ENCODE assay signal across 10 cellular contexts in genomic region chr4:72418458-72418857, GRCh38.
DNase-seq lines count a peak whose midpoint lies in the region; ATAC-seq and TF ChIP-seq lines count a peak whose summit lies in the region.
"Had no signal": no experiment of that assay in that cellular context is flagged by ENCODE, and none has a peak within 500 bp of the region (broad histone marks: within the 10 kb centered on the region; RNA-seq: fewer than 3 reads in every experiment).

No MANE protein-coding gene starts in this region.

- H3K27me3 ChIP-seq in A673 (replicated peaks; ENCODE audit: insufficient read depth, low read depth, low read length, poor library complexity): no peaks in the 10 kb centered on the region
- H3K27me3 ChIP-seq in PC-9 (ENCODE audit: insufficient read depth, low read depth): no peaks in the 10 kb centered on the region

- H3K4me3 ChIP-seq in A673 (ENCODE audit: low read depth, low read length, poor library complexity, severe bottlenecking) (no peak overlapping the region), PC-9 (no peak overlapping the region)

- H3K9me3 ChIP-seq in A673 (ENCODE audit: low read depth, low read length, poor library complexity, severe bottlenecking) (no peaks in the 10 kb centered on the region), PC-9 (ENCODE audit: insufficient read depth, low read depth) (no peaks in the 10 kb centered on the region)

- TF ChIP-seq RAD21 in Ishikawa (IDR thresholded peaks at IDR 0.05; ENCODE audit: low read depth): no peak

- TF ChIP-seq CTCF in A673 (conservative IDR thresholded peaks at IDR 0.05; ENCODE audit: low read depth, low read length): no peak
- TF ChIP-seq CTCF in PC-9 (conservative IDR thresholded peaks at IDR 0.05): no peak

- POLR2A ChIA-PET in A673 (lab: Charles Lee; ENCODE audit: low non-redundant PET) (no interaction called here), PC-9 (lab: Charles Lee; ENCODE audit: unreplicated experiment) (no interaction called here)

- no peak for TF ChIP-seq EP300 in Ishikawa (IDR thresholded peaks at IDR 0.05; ENCODE audit: borderline replicate concordance)

- no peak overlapping the region for H2AFZ ChIP-seq in PC-9

- H3K4me2 ChIP-seq in PC-9: no peak overlapping the region

- ATAC-seq in GM19023 (IDR thresholded peaks at IDR 0.05; ENCODE audit: unreplicated experiment): no peak
- ATAC-seq in HG02938 (IDR thresholded peaks at IDR 0.05; ENCODE audit: unreplicated experiment): no peak
- ATAC-seq: stimulated activated naive B cell treated with anti-CD40 and anti-IgM and Interleukin-4, amounts not matched to agents 10 μg/mL and 1 μg/mL and 100 μg/mL, for 72 hours had no signal

- BruUV-seq in A673 (replicated peaks; lab: Mats Ljungman, UMichigan): no TSS peak
- BruUV-seq in PC-9 (replicated peaks; lab: Mats Ljungman, UMichigan): no TSS peak

- no peaks in the 10 kb centered on the region for H4K20me1 ChIP-seq in PC-9 (ENCODE audit: insufficient read depth)

- H3K9me2 ChIP-seq in PC-9 (ENCODE audit: insufficient read depth): no peaks in the 10 kb centered on the region

- H3K36me3 ChIP-seq in A673 (ENCODE audit: insufficient read depth, low read length, poor library complexity, severe bottlenecking) (no peaks in the 10 kb centered on the region), PC-9 (ENCODE audit: low read depth) (no peaks in the 10 kb centered on the region)

- no peaks in the 10 kb centered on the region for H3F3A ChIP-seq in PC-9 (ENCODE audit: insufficient read depth, low read depth)

- H3K79me2 ChIP-seq in PC-9 (ENCODE audit: low read depth): no peaks in the 10 kb centered on the region

- intact Hi-C loops in A673 (cut with micrococcal nuclease; ENCODE audit: unreplicated experiment): no loop called here
- intact Hi-C loops in PC-9 (cut with micrococcal nuclease; ENCODE audit: unreplicated experiment): no loop called here

- no peak overlapping the region for H3K27ac ChIP-seq in A673 (ENCODE audit: low read depth, low read length, poor library complexity, severe bottlenecking)
- no peak overlapping the region for H3K27ac ChIP-seq in PC-9
- H3K27ac ChIP-seq: C4-2B had no signal

- H3K4me1 ChIP-seq in A673 (ENCODE audit: insufficient read depth, low read length, poor library complexity, severe bottlenecking) (no peaks in the 10 kb centered on the region), PC-9 (replicated peaks; ENCODE audit: insufficient read depth) (no peaks in the 10 kb centered on the region)

- DNase-seq in A673 (ENCODE audit: low spot score): peak; percentile 86
- DNase-seq in T1000 (lab: John Stamatoyannopoulos, UW): peak; percentile 17
- DNase-seq in globus pallidus (ENCODE audit: low spot score): peak; percentile 5
- no peak for DNase-seq in stimulated activated CD4-positive, alpha-beta T cell treated with anti-CD3 and anti-CD28 coated beads, Interleukin-2, amount 100 ng/mL, for 24 hours
- DNase-seq in PC-9: no peak
- DNase-seq: stimulated activated naive B cell treated with anti-CD40 and anti-IgM and Interleukin-4, amounts not matched to agents 10 μg/mL and 1 μg/mL and 100 μg/mL, for 72 hours had no signal

- CTCF ChIA-PET in A673 (lab: Charles Lee) (interaction anchor here (0.6 kb wide), 1 partner anchor 1409 kb away, joined by 3 read pairs; no protein-coding TSS in a partner anchor), PC-9 (lab: Charles Lee) (interaction anchor here (0.8 kb wide), 1 partner anchor 116 kb away, joined by 3 read pairs; no protein-coding TSS in a partner anchor)

TF ChIP-seq in Ishikawa, 13 proteins besides CTCF, POLR2A, EP300 and RAD21:
- TF ChIP-seq ZBTB7A (IDR thresholded peaks at IDR 0.05; ENCODE audit: low read depth): no peak
- no peak for TF ChIP-seq CREB1 (IDR thresholded peaks at IDR 0.05; ENCODE audit: low read depth)
- no peak for TF ChIP-seq MAX (IDR thresholded peaks at IDR 0.05)
- no peak for TF ChIP-seq YY1 (IDR thresholded peaks at IDR 0.05; ENCODE audit: low read depth)
- peak; percentile 48 for TF ChIP-seq NFIC (IDR thresholded peaks at IDR 0.05)

Comparison
In these comparisons a context has a peak if more than half of its experiments do, and no peak if none do; other contexts are left out.
1. DNase-seq: peak in A673 (single experiment), T1000 (single experiment) and globus pallidus (single experiment); none in stimulated activated CD4-positive, alpha-beta T cell treated with anti-CD3 and anti-CD28 coated beads, Interleukin-2, amount 100 ng/mL, for 24 hours (0 of 2) and PC-9 (0 of 2).